Comparison of ENCODE assay signal across 13 cellular contexts in the genomic region with DNA sequence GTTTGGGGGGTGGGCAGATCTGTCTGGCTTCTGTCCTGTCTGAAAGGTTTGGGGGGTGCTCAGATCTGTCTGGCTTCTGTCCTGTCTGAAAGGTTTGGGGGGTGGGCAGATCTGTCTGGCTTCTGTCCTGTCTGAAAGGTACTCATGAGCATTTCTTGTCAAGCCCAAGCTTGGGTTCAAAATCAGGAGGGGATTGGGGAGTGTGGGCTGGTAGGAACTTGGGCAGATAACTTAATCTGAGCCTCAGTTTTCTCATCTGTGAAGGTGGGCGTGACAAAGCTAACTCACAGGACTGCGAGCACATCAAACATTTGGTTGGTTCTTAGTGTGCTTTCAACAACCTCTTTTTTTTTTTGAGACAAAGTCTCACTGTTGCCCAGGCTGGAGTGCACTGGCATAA. TPM values are rescaled to one million over a fixed set of nuclear protein-coding genes. Genes with fewer than 3 reads are reported as not detected.
DNase-seq lines count a peak whose midpoint lies in the region; FAIRE-seq and TF ChIP-seq lines count a peak whose summit lies in the region.
"Had no signal": no experiment of that assay in that cellular context is flagged by ENCODE, and none has a peak within 500 bp of the region (broad histone marks: within the 10 kb centered on the region; RNA-seq: fewer than 3 reads in every experiment).

No MANE protein-coding gene starts in this region.

- H3K36me3 Mint-ChIP-seq in T-helper 1 cell treated with Interleukin-12 subunit alpha and Interleukin-12 subunit beta and Interleukin-4 antibody, amounts not matched to agents 30 μg/mL and 1 μg/mL, for 36 hours (ENCODE audit: low read depth): peaks cover 5% of the 10 kb centered on the region
- H3K36me3 Mint-ChIP-seq in astrocyte (ENCODE audit: low read depth, unreplicated experiment): peaks cover 15% of the 10 kb centered on the region

- H3K27ac Mint-ChIP-seq in T-helper 1 cell treated with Interleukin-12 subunit alpha and Interleukin-12 subunit beta and Interleukin-4 antibody, amounts not matched to agents 30 μg/mL and 1 μg/mL, for 36 hours: peak overlapping the region; percentile 68
- peak overlapping the region; percentile 78 for H3K27ac Mint-ChIP-seq in astrocyte (ENCODE audit: unreplicated experiment)
- H3K27ac Mint-ChIP-seq: mesothelial cell of epicardium had no signal

- no peaks in the 10 kb centered on the region for H3K27me3 Mint-ChIP-seq in T-helper 1 cell treated with Interleukin-12 subunit alpha and Interleukin-12 subunit beta and Interleukin-4 antibody, amounts not matched to agents 30 μg/mL and 1 μg/mL, for 36 hours (ENCODE audit: low read depth)
- no peaks in the 10 kb centered on the region for H3K27me3 Mint-ChIP-seq in astrocyte (ENCODE audit: low read depth, unreplicated experiment)

- no peak for TF ChIP-seq CTCF in astrocyte (IDR thresholded peaks at IDR 0.05; ENCODE audit: insufficient read depth, low read depth, low read length)
- TF ChIP-seq CTCF in osteoblast (IDR thresholded peaks at IDR 0.05; ENCODE audit: extremely low read depth, low read depth, low read length): no peak

- no peak overlapping the region for H3K4me3 Mint-ChIP-seq in T-helper 1 cell treated with Interleukin-12 subunit alpha and Interleukin-12 subunit beta and Interleukin-4 antibody, amounts not matched to agents 30 μg/mL and 1 μg/mL, for 36 hours
- no peak overlapping the region for H3K4me3 Mint-ChIP-seq in astrocyte (ENCODE audit: unreplicated experiment)
- H3K4me3 Mint-ChIP-seq: mesothelial cell of epicardium had no signal

- peaks cover 27% of the 10 kb centered on the region for H3K4me1 Mint-ChIP-seq in T-helper 1 cell treated with Interleukin-12 subunit alpha and Interleukin-12 subunit beta and Interleukin-4 antibody, amounts not matched to agents 30 μg/mL and 1 μg/mL, for 36 hours (ENCODE audit: low read depth)
- H3K4me1 Mint-ChIP-seq in astrocyte (ENCODE audit: low read depth, unreplicated experiment): peaks cover 46% of the 10 kb centered on the region

- H2AFZ ChIP-seq in astrocyte (ENCODE audit: low read depth, low read length) (no peak overlapping the region), osteoblast (ENCODE audit: low read length) (no peak overlapping the region)

- H3K9me3 ChIP-seq in KOPT-K1 (ENCODE audit: insufficient read depth, low read length, poor library complexity, severe bottlenecking): no peaks in the 10 kb centered on the region
- no peaks in the 10 kb centered on the region for H3K9me3 ChIP-seq in astrocyte (ENCODE audit: insufficient read depth, low read depth, low read length)
- H3K9me3 ChIP-seq in osteoblast (ENCODE audit: low read depth, low read length): no peaks in the 10 kb centered on the region
- H3K9me3 ChIP-seq: suprapubic skin had no signal

- no peak for DNase-seq in T-helper 1 cell
- no peak for DNase-seq in astrocyte (ENCODE audit: low read depth)
- DNase-seq in osteoblast (ENCODE audit: insufficient read length, low spot score, missing footprints): peak; percentile 54
- no peak for DNase-seq in hepatic stellate cell (ENCODE audit: low spot score)
- no peak for DNase-seq in DMS153 (lab: John Stamatoyannopoulos, UW)
- DNase-seq in NCI-H2081 treated with DMSO at 0.1 percent for 48 hours (lab: John Stamatoyannopoulos, UW): no peak
- DNase-seq: central memory CD4-positive, alpha-beta T cell; SHP77 had no signal

- no peak overlapping the region for H3K4me2 ChIP-seq in astrocyte (ENCODE audit: low read length)
- H3K4me2 ChIP-seq in osteoblast (ENCODE audit: insufficient read depth, low read length): no peak overlapping the region

- peak overlapping the region; percentile 13 for H3K27ac ChIP-seq in KOPT-K1 (ENCODE audit: low read depth, low read length, poor library complexity, severe bottlenecking)
- H3K27ac ChIP-seq in astrocyte (ENCODE audit: low read depth, low read length): peak overlapping the region; percentile 45
- H3K27ac ChIP-seq in osteoblast (ENCODE audit: low read depth, low read length): peak overlapping the region; percentile 19
- H3K27ac ChIP-seq: 22Rv1, suprapubic skin had no signal

- H3K9me3 Mint-ChIP-seq in T-helper 1 cell treated with Interleukin-12 subunit alpha and Interleukin-12 subunit beta and Interleukin-4 antibody, amounts not matched to agents 30 μg/mL and 1 μg/mL, for 36 hours: no peaks in the 10 kb centered on the region
- H3K9me3 Mint-ChIP-seq in astrocyte (ENCODE audit: unreplicated experiment): no peaks in the 10 kb centered on the region
- H3K9me3 Mint-ChIP-seq: mesothelial cell of epicardium had no signal

- H3K27me3 ChIP-seq in astrocyte (ENCODE audit: insufficient read depth, low read length) (no peaks in the 10 kb centered on the region), osteoblast (ENCODE audit: insufficient read depth, low read length) (no peaks in the 10 kb centered on the region)
- H3K27me3 ChIP-seq: suprapubic skin had no signal

- H3K9ac ChIP-seq in astrocyte (ENCODE audit: low read length): no peak overlapping the region

- peaks cover 76% of the 10 kb centered on the region for H4K20me1 ChIP-seq in astrocyte (ENCODE audit: insufficient read depth, low read length)
- H4K20me1 ChIP-seq in osteoblast (ENCODE audit: insufficient read depth, low read length): peaks cover 65% of the 10 kb centered on the region

- H3K4me3 ChIP-seq in astrocyte (ENCODE audit: insufficient read depth, low read depth, low read length): no peak overlapping the region
- H3K4me3 ChIP-seq in osteoblast (ENCODE audit: insufficient read depth, low read length): no peak overlapping the region
- H3K4me3 ChIP-seq: suprapubic skin had no signal

- H3K79me2 ChIP-seq in astrocyte (ENCODE audit: insufficient read depth, low read length) (peaks cover 65% of the 10 kb centered on the region), osteoblast (ENCODE audit: insufficient read depth, low read length) (peaks cover 61% of the 10 kb centered on the region)

- peaks cover 41% of the 10 kb centered on the region for H3K36me3 ChIP-seq in KOPT-K1 (ENCODE audit: insufficient read depth, low read length)
- peaks cover 13% of the 10 kb centered on the region for H3K36me3 ChIP-seq in astrocyte (ENCODE audit: insufficient read depth, low read length)
- peaks cover 24% of the 10 kb centered on the region for H3K36me3 ChIP-seq in osteoblast (ENCODE audit: insufficient read depth, low read length)

- no peak for FAIRE-seq in astrocyte (lab: Jason Lieb, UNC)

- peaks cover 33% of the 10 kb centered on the region for H3K4me1 ChIP-seq in astrocyte (ENCODE audit: insufficient read depth, low read length)
- H3K4me1 ChIP-seq in osteoblast (ENCODE audit: insufficient read depth, low read length): peaks cover 36% of the 10 kb centered on the region

RNA-seq across cellular contexts. Expression of a gene that starts 35.2 kb away (rescaled TPM):
- total RNA-seq in astrocyte (97.7 and 99.5 TPM in 2 replicates), osteoblast (86.3 and 93.4 TPM in 2 replicates)
